23 cellular contexts compared by ENCODE assay signal in the genomic region with DNA sequence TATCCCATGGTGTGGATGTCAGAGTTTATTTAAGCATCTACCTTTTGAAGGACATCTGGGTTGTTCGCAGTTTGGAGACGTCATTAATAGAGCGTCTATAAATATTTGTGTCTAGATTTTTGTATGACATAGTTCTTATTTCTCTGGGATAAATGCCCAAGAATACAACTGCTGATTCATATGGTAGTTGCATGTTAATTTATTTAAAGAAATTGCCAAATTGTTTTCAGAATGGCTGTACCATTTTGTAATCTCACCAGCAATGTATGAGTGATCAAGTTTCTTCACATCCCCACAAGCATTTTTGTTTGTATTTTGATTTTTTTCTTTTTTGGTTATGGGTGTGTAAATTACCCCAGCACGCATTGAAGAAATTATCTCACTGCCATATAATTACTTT.
"Had no signal": no experiment of that assay in that cellular context is flagged by ENCODE, and none has a peak within 500 bp of the region (broad histone marks: within the 10 kb centered on the region; RNA-seq: fewer than 3 reads in every experiment).

No MANE protein-coding gene starts in this region.

- H3K27ac Mint-ChIP-seq: effector memory CD8-positive, alpha-beta T cell; immature natural killer cell; memory B cell; natural killer cell; type B pancreatic cell had no signal

- H3K27me3 ChIP-seq: esophagus squamous epithelium, right lobe of liver, testis, tibial artery had no signal

- H3K36me3 ChIP-seq: esophagus squamous epithelium, lower lobe of right lung, pancreas, right lobe of liver, tibial artery had no signal

- H3K9me3 Mint-ChIP-seq: effector memory CD8-positive, alpha-beta T cell; type B pancreatic cell had no signal

- ATAC-seq: effector memory CD8-positive, alpha-beta T cell; left ventricle myocardium superior; lower lobe of right lung; natural killer cell; pancreas; right lobe of liver had no signal

- H3K27ac ChIP-seq: esophagus squamous epithelium, lower lobe of right lung, pancreas, right lobe of liver, testis, tibial artery had no signal

- DNase-seq: cortex of kidney; effector memory CD8-positive, alpha-beta T cell; erythroblast; esophagus squamous epithelium; hypothalamus; immature natural killer cell; left ventricle myocardium superior; lower lobe of right lung; natural killer cell; pancreas; retina; right lobe of liver; stimulated activated CD4-positive, alpha-beta T cell treated with anti-CD3 and anti-CD28 coated beads, Interleukin-12 subunit alpha, Interleukin-12 subunit beta, amount 100 ng/mL, for 4 hours; stimulated activated CD4-positive, alpha-beta T cell treated with anti-CD3 and anti-CD28 coated beads, Interleukin-1b, Interleukin-23, amount 100 ng/mL, for 48 hours; stimulated activated CD4-positive, alpha-beta T cell treated with anti-CD3 and anti-CD28 coated beads, Interleukin-4, amount 100 ng/mL, for 1 hour; stimulated activated CD8-positive, alpha-beta memory T cell treated with anti-CD3 and anti-CD28 coated beads, Interleukin-4, amount 100 ng/mL, for 48 hours; stimulated activated naive CD4-positive, alpha-beta T cell treated with Interleukin-2 at 50 U/mL for 16 hours; substantia nigra; testis; tibial artery had no signal

- H3K9me3 ChIP-seq: esophagus squamous epithelium, lower lobe of right lung, pancreas, right lobe of liver, testis, tibial artery had no signal

- H3K4me3 Mint-ChIP-seq: effector memory CD8-positive, alpha-beta T cell; immature natural killer cell; memory B cell; natural killer cell; type B pancreatic cell had no signal

- H3K4me1 ChIP-seq: esophagus squamous epithelium, lower lobe of right lung, pancreas, right lobe of liver, tibial artery had no signal

- H3K4me2 ChIP-seq: smooth muscle cell had no signal

- H3K36me3 Mint-ChIP-seq: immature natural killer cell, memory B cell, natural killer cell, type B pancreatic cell had no signal

- H3K4me3 ChIP-seq: esophagus squamous epithelium, lower lobe of right lung, pancreas, right lobe of liver, smooth muscle cell, testis, tibial artery had no signal

- H3K27me3 Mint-ChIP-seq: memory B cell had no signal
